ENCODE assay signal across 5 cellular contexts in the genomic region with DNA sequence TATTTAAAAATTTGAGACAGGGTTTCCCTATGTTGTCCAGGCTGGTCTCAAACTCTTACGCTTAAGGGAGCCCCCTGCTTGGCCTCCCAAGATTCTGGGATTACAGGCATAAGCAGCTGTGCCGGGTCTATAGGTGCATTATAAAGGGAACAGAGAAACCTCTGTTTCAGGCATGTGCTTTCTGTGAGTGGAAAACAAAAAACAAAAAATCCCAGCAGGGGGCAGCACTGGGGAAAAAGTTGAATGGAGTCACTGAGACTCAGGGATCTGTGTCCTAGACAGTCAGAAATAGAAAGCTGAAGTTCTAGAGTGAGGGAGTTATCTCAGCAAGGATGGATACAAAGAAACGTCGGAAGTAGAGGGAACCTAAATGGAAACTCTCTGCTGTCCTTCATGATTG. TPM values are rescaled to one million over a fixed set of nuclear protein-coding genes. Genes with fewer than 3 reads are reported as not detected.
"Had no signal": no experiment of that assay in that cellular context is flagged by ENCODE, and none has a peak within 500 bp of the region (broad histone marks: within the 10 kb centered on the region; RNA-seq: fewer than 3 reads in every experiment).

No MANE protein-coding gene starts in this region.

RNA-seq across cellular contexts. Expression of a gene that starts 50.6 kb away (rescaled TPM):
- total RNA-seq: GM23248, H4, H7, HT-29 had no signal
- polyA plus RNA-seq: GM23248, IgD-negative memory B cell had no signal

RNA-seq across cellular contexts. Expression of a gene that starts 54.8 kb away (rescaled TPM):
- total RNA-seq: GM23248, H4, H7, HT-29 had no signal
- polyA plus RNA-seq: GM23248, IgD-negative memory B cell had no signal

RNA-seq across cellular contexts. Expression of a gene that starts 58.4 kb away (rescaled TPM):
- total RNA-seq: GM23248, H4, H7, HT-29 had no signal
- polyA plus RNA-seq: GM23248, IgD-negative memory B cell had no signal
